Comparison of ENCODE assay signal across 21 cellular contexts in genomic region chr12:124535066-124535740, GRCh38. TPM values are rescaled to one million over a fixed set of nuclear protein-coding genes. Genes with fewer than 3 reads are reported as not detected.
DNase-seq lines count a peak whose midpoint lies in the region; ATAC-seq and TF ChIP-seq lines count a peak whose summit lies in the region.
"Had no signal": no experiment of that assay in that cellular context is flagged by ENCODE, and none has a peak within 500 bp of the region (broad histone marks: within the 10 kb centered on the region; RNA-seq: fewer than 3 reads in every experiment).

No MANE protein-coding gene starts in this region.

- 86% methylated on average over 21 of the region's 21 CpGs for WGBS in mesenchymal stem cell
- WGBS in trophoblast cell (ENCODE audit: extremely low coverage, insufficient coverage, insufficient read length), result no CpG with 5 or more reads among the region's 21 CpGs

- intact Hi-C loops in CD8-positive, alpha-beta T cell (cut with DNase I, micrococcal nuclease), result no loop called here
- intact Hi-C loops in activated T-helper 2 cell treated with anti-CD3 and anti-CD28 coated beads, Interferon-gamma antibody, Interleukin-2, Interleukin-4, amounts not matched to agents 10 μg/mL and 5 μg/mL and 100 μg/mL, durations not matched to agents 14 hours and 24 hours and 36 hours (cut with micrococcal nuclease), result no loop called here

- no peak overlapping the region for H2BK120ac ChIP-seq in mesenchymal stem cell (ENCODE audit: low read depth, low read length)
- H2BK120ac ChIP-seq in trophoblast cell (ENCODE audit: insufficient read depth, low read length, poor library complexity), result no peak overlapping the region

- no peak overlapping the region for H3K4me3 ChIP-seq in CD8-positive, alpha-beta T cell (ENCODE audit: low read depth, low read length)
- H3K4me3 ChIP-seq in mesenchymal stem cell (ENCODE audit: insufficient read depth in 1 of 2, low read depth in 1 of 2, low read length in 2 of 2) (no peak overlapping the region), trophoblast cell (ENCODE audit: low read depth, low read length) (no peak overlapping the region)
- H3K4me3 ChIP-seq: BLaER1 treated with 17β-estradiol and CSF1 and Interleukin-3, amounts not matched to agents 10 nM and 100 nM; SK-N-MC had no signal

- H3K27me3 Mint-ChIP-seq in CD8-positive, alpha-beta T cell (ENCODE audit: low read depth), result no peaks in the 10 kb centered on the region
- H3K27me3 Mint-ChIP-seq in T-helper 17 cell, result no peaks in the 10 kb centered on the region
- peaks cover 3% of the 10 kb centered on the region for H3K27me3 Mint-ChIP-seq in activated naive CD4-positive, alpha-beta T cell treated with anti-CD3 and anti-CD28 coated beads, Interleukin-2, amount 10 ng/mL, durations not matched to agents 7 days and 5 days
- no peaks in the 10 kb centered on the region for H3K27me3 Mint-ChIP-seq in activated T-helper 2 cell treated with anti-CD3 and anti-CD28 coated beads, Interferon-gamma antibody, Interleukin-2, Interleukin-4, amounts not matched to agents 10 μg/mL and 5 μg/mL and 100 μg/mL, durations not matched to agents 14 hours and 24 hours and 36 hours (ENCODE audit: low read depth)
- H3K27me3 Mint-ChIP-seq: CD8-positive, alpha-beta memory T cell; IgD-negative memory B cell had no signal

- peak overlapping the region; percentile 55 for H3K27ac Mint-ChIP-seq in CD8-positive, alpha-beta T cell
- peak overlapping the region; percentile 67 for H3K27ac Mint-ChIP-seq in T-helper 17 cell
- no peak overlapping the region for H3K27ac Mint-ChIP-seq in activated naive CD4-positive, alpha-beta T cell treated with anti-CD3 and anti-CD28 coated beads, Interleukin-2, amount 10 ng/mL, durations not matched to agents 7 days and 5 days
- no peak overlapping the region for H3K27ac Mint-ChIP-seq in activated T-helper 2 cell treated with anti-CD3 and anti-CD28 coated beads, Interferon-gamma antibody, Interleukin-2, Interleukin-4, amounts not matched to agents 10 μg/mL and 5 μg/mL and 100 μg/mL, durations not matched to agents 14 hours and 24 hours and 36 hours

- H3K9me3 ChIP-seq in CD8-positive, alpha-beta T cell (ENCODE audit: low read length), result no peaks in the 10 kb centered on the region
- H3K9me3 ChIP-seq in T-helper 17 cell (ENCODE audit: control insufficient read depth, low read length, poor library complexity, severe bottlenecking) (no peaks in the 10 kb centered on the region), mesenchymal stem cell (ENCODE audit: control insufficient read depth, low read length) (no peaks in the 10 kb centered on the region), trophoblast cell (ENCODE audit: insufficient read depth, low read depth, low read length) (no peaks in the 10 kb centered on the region)
- H3K9me3 ChIP-seq: BLaER1 treated with 17β-estradiol and CSF1 and Interleukin-3, amounts not matched to agents 10 nM and 100 nM had no signal

- CTCF ChIA-PET in CD8-positive, alpha-beta T cell (lab: Charles Lee), result no interaction called here
- CTCF ChIA-PET in activated naive CD4-positive, alpha-beta T cell treated with anti-CD3 and anti-CD28 coated beads, Interleukin-2, amount 10 ng/mL, durations not matched to agents 7 days and 5 days (lab: Charles Lee), result interaction anchor here (0.6 kb wide), 1 partner anchor 174 kb away, joined by 3 read pairs; no protein-coding TSS in a partner anchor

- no peak overlapping the region for H3K27ac ChIP-seq in CD8-positive, alpha-beta T cell (ENCODE audit: low read depth, low read length)
- no peak overlapping the region for H3K27ac ChIP-seq in mesenchymal stem cell (ENCODE audit: low read length, poor library complexity, severe bottlenecking)
- no peak overlapping the region for H3K27ac ChIP-seq in trophoblast cell (ENCODE audit: low read depth, low read length)
- H3K27ac ChIP-seq: BLaER1 treated with 17β-estradiol and CSF1 and Interleukin-3, amounts not matched to agents 10 nM and 100 nM; SK-N-MC had no signal

- no peak overlapping the region for H3K23ac ChIP-seq in mesenchymal stem cell (ENCODE audit: low read length in 2 of 2)
- H3K23ac ChIP-seq in trophoblast cell (ENCODE audit: low read length), result no peak overlapping the region

- H4K12ac ChIP-seq in trophoblast cell (ENCODE audit: low read depth, low read length), result no peak overlapping the region

- peaks cover 28% of the 10 kb centered on the region for H3K36me3 Mint-ChIP-seq in CD8-positive, alpha-beta T cell
- no peaks in the 10 kb centered on the region for H3K36me3 Mint-ChIP-seq in T-helper 17 cell (ENCODE audit: low read depth)
- H3K36me3 Mint-ChIP-seq in activated naive CD4-positive, alpha-beta T cell treated with anti-CD3 and anti-CD28 coated beads, Interleukin-2, amount 10 ng/mL, durations not matched to agents 7 days and 5 days, result no peaks in the 10 kb centered on the region
- H3K36me3 Mint-ChIP-seq in activated T-helper 2 cell treated with anti-CD3 and anti-CD28 coated beads, Interferon-gamma antibody, Interleukin-2, Interleukin-4, amounts not matched to agents 10 μg/mL and 5 μg/mL and 100 μg/mL, durations not matched to agents 14 hours and 24 hours and 36 hours (ENCODE audit: low read depth), result no peaks in the 10 kb centered on the region

- H3K9me3 Mint-ChIP-seq in CD8-positive, alpha-beta T cell, result no peaks in the 10 kb centered on the region
- H3K9me3 Mint-ChIP-seq in activated naive CD4-positive, alpha-beta T cell treated with anti-CD3 and anti-CD28 coated beads, Interleukin-2, amount 10 ng/mL, durations not matched to agents 7 days and 5 days, result no peaks in the 10 kb centered on the region
- no peaks in the 10 kb centered on the region for H3K9me3 Mint-ChIP-seq in activated T-helper 2 cell treated with anti-CD3 and anti-CD28 coated beads, Interferon-gamma antibody, Interleukin-2, Interleukin-4, amounts not matched to agents 10 μg/mL and 5 μg/mL and 100 μg/mL, durations not matched to agents 14 hours and 24 hours and 36 hours
- H3K9me3 Mint-ChIP-seq: CD8-positive, alpha-beta memory T cell; IgD-negative memory B cell had no signal

- H3K79me1 ChIP-seq in mesenchymal stem cell (replicated peaks; ENCODE audit: low read length, poor library complexity, severe bottlenecking) (peaks cover 8% of the 10 kb centered on the region), trophoblast cell (ENCODE audit: low read length) (no peaks in the 10 kb centered on the region)

- no peak overlapping the region for H4K8ac ChIP-seq in mesenchymal stem cell (ENCODE audit: low read length)
- no peak overlapping the region for H4K8ac ChIP-seq in trophoblast cell (ENCODE audit: low read depth, low read length)

- H4K91ac ChIP-seq in mesenchymal stem cell (ENCODE audit: low read length), result no peak overlapping the region
- no peak overlapping the region for H4K91ac ChIP-seq in trophoblast cell (ENCODE audit: low read depth, low read length)

- no peak overlapping the region for H3K4ac ChIP-seq in mesenchymal stem cell (ENCODE audit: low read depth in 1 of 2, low read length in 2 of 2)
- peak overlapping the region; percentile 35 for H3K4ac ChIP-seq in trophoblast cell (ENCODE audit: low read depth, low read length)

- POLR2A ChIA-PET in CD8-positive, alpha-beta T cell (lab: Charles Lee), result no interaction called here

- peaks cover 11% of the 10 kb centered on the region for H3K4me1 ChIP-seq in CD8-positive, alpha-beta T cell (ENCODE audit: insufficient read depth, low read length)
- H3K4me1 ChIP-seq in mesenchymal stem cell (ENCODE audit: control insufficient read depth, insufficient read depth, low read depth, low read length), result peaks cover 81% of the 10 kb centered on the region
- H3K4me1 ChIP-seq in trophoblast cell (ENCODE audit: control insufficient read depth in 1 of 2, insufficient read depth in 2 of 2, low read length in 2 of 2), result peaks cover 9 to 30% of the 10 kb centered on the region in 2 experiments

- no peaks in the 10 kb centered on the region for H3K36me3 ChIP-seq in CD8-positive, alpha-beta T cell (ENCODE audit: insufficient read depth, low read length)
- peaks cover 2 to 64% of the 10 kb centered on the region in 2 experiments for H3K36me3 ChIP-seq in mesenchymal stem cell (ENCODE audit: control insufficient read depth in 1 of 2, insufficient read depth in 2 of 2, low read depth in 1 of 2, low read length in 2 of 2)
- peaks cover 4 to 7% of the 10 kb centered on the region in 2 experiments for H3K36me3 ChIP-seq in trophoblast cell (ENCODE audit: control insufficient read depth in 1 of 2, insufficient read depth in 2 of 2, low read length in 2 of 2)

- TF ChIP-seq CTCF in CD8-positive, alpha-beta T cell (IDR thresholded peaks at IDR 0.05), result no peak

- H3K4me3 Mint-ChIP-seq in CD8-positive, alpha-beta T cell, result no peak overlapping the region
- H3K4me3 Mint-ChIP-seq in T-helper 17 cell, result no peak overlapping the region
- H3K4me3 Mint-ChIP-seq in activated naive CD4-positive, alpha-beta T cell treated with anti-CD3 and anti-CD28 coated beads, Interleukin-2, amount 10 ng/mL, durations not matched to agents 7 days and 5 days, result no peak overlapping the region
- no peak overlapping the region for H3K4me3 Mint-ChIP-seq in activated T-helper 2 cell treated with anti-CD3 and anti-CD28 coated beads, Interferon-gamma antibody, Interleukin-2, Interleukin-4, amounts not matched to agents 10 μg/mL and 5 μg/mL and 100 μg/mL, durations not matched to agents 14 hours and 24 hours and 36 hours (ENCODE audit: low read depth)
- H3K4me3 Mint-ChIP-seq: CD8-positive, alpha-beta memory T cell; IgD-negative memory B cell had no signal

- no peak for ATAC-seq in CD8-positive, alpha-beta T cell
- no peak for ATAC-seq in T-helper 17 cell

- no peak overlapping the region for H2BK15ac ChIP-seq in mesenchymal stem cell (ENCODE audit: low read depth, poor library complexity, severe bottlenecking)

- no peak overlapping the region for H3K4me2 ChIP-seq in mesenchymal stem cell (ENCODE audit: low read length, poor library complexity, severe bottlenecking)
- no peak overlapping the region for H3K4me2 ChIP-seq in trophoblast cell (ENCODE audit: low read length)
- H3K4me2 ChIP-seq: BLaER1 treated with 17β-estradiol and CSF1 and Interleukin-3, amounts not matched to agents 10 nM and 100 nM had no signal

- DNase-seq in CD8-positive, alpha-beta T cell, result no peak
- no peak for DNase-seq in T-helper 17 cell
- DNase-seq in mesenchymal stem cell, result no peak
- no peak for DNase-seq in trophoblast cell
- no peak for DNase-seq in activated naive CD4-positive, alpha-beta T cell treated with anti-CD3 and anti-CD28 coated beads, Interleukin-2, amount 10 ng/mL, durations not matched to agents 7 days and 5 days
- DNase-seq in activated T-helper 2 cell treated with anti-CD3 and anti-CD28 coated beads, Interferon-gamma antibody, Interleukin-2, Interleukin-4, amounts not matched to agents 10 μg/mL and 5 μg/mL and 100 μg/mL, durations not matched to agents 14 hours and 24 hours and 36 hours (ENCODE audit: low spot score), result no peak
- DNase-seq in GM03348 (ENCODE audit: low spot score), result no peak
- no peak for DNase-seq in UCSD-AML1 (lab: John Stamatoyannopoulos, UW; ENCODE audit: unreplicated experiment)
- DNase-seq: 8988T; Calu3; CD8-positive, alpha-beta memory T cell; DMS153; NCI-H1105; NCI-H146; NCI-H2029 treated with DMSO at 0.1 percent for 48 hours; NCI-H524 treated with DMSO at 0.1 percent for 48 hours; NCI-H82; SHP77 had no signal

- H2AFZ ChIP-seq in mesenchymal stem cell (ENCODE audit: low read depth, low read length) (no peak overlapping the region), trophoblast cell (ENCODE audit: insufficient read depth, low read length, poor library complexity) (no peak overlapping the region)

- H3K27me3 ChIP-seq in CD8-positive, alpha-beta T cell (ENCODE audit: insufficient read depth, low read length), result no peaks in the 10 kb centered on the region
- H3K27me3 ChIP-seq in mesenchymal stem cell (ENCODE audit: control insufficient read depth in 1 of 2, insufficient read depth in 1 of 2, low read length in 2 of 2), result no peaks in the 10 kb centered on the region
- H3K27me3 ChIP-seq in trophoblast cell (ENCODE audit: insufficient read depth, low read length), result no peaks in the 10 kb centered on the region
- H3K27me3 ChIP-seq: BLaER1 treated with 17β-estradiol and CSF1 and Interleukin-3, amounts not matched to agents 10 nM and 100 nM had no signal

- H3K14ac ChIP-seq in mesenchymal stem cell (ENCODE audit: low read length in 2 of 2) (peak overlapping the region in 1 of 2 experiments; percentile 26), trophoblast cell (ENCODE audit: low read length) (no peak overlapping the region)

- H3K18ac ChIP-seq in mesenchymal stem cell (ENCODE audit: low read depth in 1 of 2, low read length in 2 of 2) (peak overlapping the region in 1 of 2 experiments; percentile 59), trophoblast cell (ENCODE audit: low read length) (no peak overlapping the region)

- H2BK5ac ChIP-seq in mesenchymal stem cell (ENCODE audit: low read depth, low read length, poor library complexity, severe bottlenecking) (no peak overlapping the region), trophoblast cell (ENCODE audit: low read depth, low read length, poor library complexity) (no peak overlapping the region)

- H2BK12ac ChIP-seq in mesenchymal stem cell (ENCODE audit: low read length in 2 of 2), result peak overlapping the region in 1 of 2 experiments; percentile 15
- H2BK12ac ChIP-seq in trophoblast cell (ENCODE audit: low read length), result no peak overlapping the region

- H3K79me2 ChIP-seq in trophoblast cell (ENCODE audit: control insufficient read depth, insufficient read depth, low read length, poor library complexity), result peaks cover 23% of the 10 kb centered on the region

- H2AK5ac ChIP-seq in mesenchymal stem cell (ENCODE audit: low read length, severe bottlenecking), result peak overlapping the region; percentile 38
- H2AK5ac ChIP-seq in trophoblast cell (ENCODE audit: low read length), result no peak overlapping the region

- H3K9ac ChIP-seq in mesenchymal stem cell (ENCODE audit: low read length), result no peak overlapping the region
- no peak overlapping the region for H3K9ac ChIP-seq in trophoblast cell (ENCODE audit: low read length)
- H3K9ac ChIP-seq: BLaER1 treated with 17β-estradiol and CSF1 and Interleukin-3, amounts not matched to agents 10 nM and 100 nM had no signal

- H3K4me1 Mint-ChIP-seq in CD8-positive, alpha-beta T cell (ENCODE audit: low read depth), result peaks cover 29% of the 10 kb centered on the region
- H3K4me1 Mint-ChIP-seq in T-helper 17 cell, result peaks cover 30% of the 10 kb centered on the region
- H3K4me1 Mint-ChIP-seq in activated naive CD4-positive, alpha-beta T cell treated with anti-CD3 and anti-CD28 coated beads, Interleukin-2, amount 10 ng/mL, durations not matched to agents 7 days and 5 days, result peaks cover 12% of the 10 kb centered on the region
- H3K4me1 Mint-ChIP-seq in activated T-helper 2 cell treated with anti-CD3 and anti-CD28 coated beads, Interferon-gamma antibody, Interleukin-2, Interleukin-4, amounts not matched to agents 10 μg/mL and 5 μg/mL and 100 μg/mL, durations not matched to agents 14 hours and 24 hours and 36 hours (ENCODE audit: low read depth), result peaks cover 8% of the 10 kb centered on the region

RNA-seq across cellular contexts. Expression of gene NCOR2, which starts 32.2 kb away (rescaled TPM):
- total RNA-seq in CD8-positive, alpha-beta T cell, result 10 to 100 TPM; 96.5 to 97.8 TPM
- total RNA-seq in T-helper 17 cell, result 100 to 1,000 TPM; 107 to 119 TPM
- 120 TPM for polyA plus RNA-seq in mesenchymal stem cell (2013, experiment 1 of 2)
- polyA plus RNA-seq in mesenchymal stem cell (2013, experiment 2 of 2), result 113 TPM
- polyA plus RNA-seq in trophoblast cell (2013), result 147 and 153 TPM in 2 replicates
- total RNA-seq in activated T-helper 2 cell treated with anti-CD3 and anti-CD28 coated beads, Interferon-gamma antibody, Interleukin-2, Interleukin-4, amounts not matched to agents 10 μg/mL and 5 μg/mL and 100 μg/mL, durations not matched to agents 14 hours and 24 hours and 36 hours, result 109 and 119 TPM in 2 replicates

Comparison
In these comparisons a context has a peak if more than half of its experiments do, and no peak if none do; other contexts are left out.
1. H3K27ac Mint-ChIP-seq: peak in CD8-positive, alpha-beta T cell (single experiment) and T-helper 17 cell (single experiment); none in activated naive CD4-positive, alpha-beta T cell treated with anti-CD3 and anti-CD28 coated beads, Interleukin-2, amount 10 ng/mL, durations not matched to agents 7 days and 5 days (single experiment) and activated T-helper 2 cell treated with anti-CD3 and anti-CD28 coated beads, Interferon-gamma antibody, Interleukin-2, Interleukin-4, amounts not matched to agents 10 μg/mL and 5 μg/mL and 100 μg/mL, durations not matched to agents 14 hours and 24 hours and 36 hours (single experiment).